In genomic region chr15:101332061-101332467, GRCh38 we compare ENCODE assay signal across 15 cellular contexts. TPM values are rescaled to one million over a fixed set of nuclear protein-coding genes. Genes with fewer than 3 reads are reported as not detected.
DNase-seq lines count a peak whose midpoint lies in the region; ATAC-seq and TF ChIP-seq lines count a peak whose summit lies in the region.
"Had no signal": no experiment of that assay in that cellular context is flagged by ENCODE, and none has a peak within 500 bp of the region (broad histone marks: within the 10 kb centered on the region; RNA-seq: fewer than 3 reads in every experiment).

No MANE protein-coding gene starts in this region.

- peaks cover 0 to 36% (median 12%) of the 10 kb centered on the region in 6 donors for H3K4me1 ChIP-seq in spleen

- peaks cover 0 to 15% (median 0%) of the 10 kb centered on the region in 7 donors for H3K27me3 ChIP-seq in spleen (replicated peaks in 1 of 7)
- H3K27me3 ChIP-seq: MG63 had no signal

- DNase-seq in activated naive CD4-positive, alpha-beta T cell treated with anti-CD3 and anti-CD28 coated beads, Interleukin-2, amount 10 ng/mL, durations not matched to agents 7 days and 5 days = no peak
- DNase-seq in activated naive CD4-positive, alpha-beta T cell treated with anti-CD3 and anti-CD28 coated beads, Interleukin-2, amount 50 U/mL, for 16 hours = no peak
- DNase-seq in HCEC 1CT = peak; percentile 11
- DNase-seq in left colon = no peak
- peak; percentile 73 for DNase-seq in spleen
- DNase-seq in left ventricle myocardium superior = no peak
- DNase-seq: Calu3; DMS53; H9; MG63; NCI-H1092 treated with DMSO at 0.1 percent for 48 hours; NCI-H524 treated with DMSO at 0.1 percent for 48 hours; NK-92 treated with Interleukin-12 subunit alpha and Interleukin-12 subunit beta, amount 100 ng/mL, for 24 hours had no signal

- H3K36me3 Mint-ChIP-seq in activated naive CD4-positive, alpha-beta T cell treated with anti-CD3 and anti-CD28 coated beads, Interleukin-2, amount 10 ng/mL, durations not matched to agents 7 days and 5 days = peaks cover 9% of the 10 kb centered on the region

- H3K4me3 Mint-ChIP-seq in activated naive CD4-positive, alpha-beta T cell treated with anti-CD3 and anti-CD28 coated beads, Interleukin-2, amount 10 ng/mL, durations not matched to agents 7 days and 5 days = no peak overlapping the region
- H3K4me3 Mint-ChIP-seq: H9 had no signal

- peak overlapping the region; percentile 98 for H3K27ac Mint-ChIP-seq in activated naive CD4-positive, alpha-beta T cell treated with anti-CD3 and anti-CD28 coated beads, Interleukin-2, amount 10 ng/mL, durations not matched to agents 7 days and 5 days

- intact Hi-C loops in left colon (cut with DNase I, micrococcal nuclease) = no loop called here
- intact Hi-C loops in spleen (cut with DNase I; ENCODE audit: low total_unique reads) = no loop called here
- intact Hi-C loops in left ventricle myocardium superior (cut with micrococcal nuclease) = no loop called here

- H3K9me3 ChIP-seq in spleen = peaks cover 0 to 37% (median 29%) of the 10 kb centered on the region in 8 donors
- H3K9me3 ChIP-seq: MG63 had no signal

- peak overlapping the region in 1 of 8 donors; percentile 46 for H3K27ac ChIP-seq in spleen
- H3K27ac ChIP-seq: C4-2B had no signal

- TF ChIP-seq POLR2A in spleen (IDR thresholded peaks at IDR 0.05) = no peak

- WGBS in spleen, 5 donors = 80 to 86% (median 82%) methylated on average over 7 of the region's 7 CpGs

- TF ChIP-seq CTCF in spleen (IDR thresholded peaks at IDR 0.05 in 8 of 11, conservative IDR thresholded peaks at IDR 0.05 in 3 of 11) = no peak

- H3K27me3 Mint-ChIP-seq in activated naive CD4-positive, alpha-beta T cell treated with anti-CD3 and anti-CD28 coated beads, Interleukin-2, amount 10 ng/mL, durations not matched to agents 7 days and 5 days = peaks cover 13% of the 10 kb centered on the region

- peaks cover 0 to 31% (median 0%) of the 10 kb centered on the region in 6 donors for H3K36me3 ChIP-seq in spleen

- ATAC-seq in left colon = peak; percentile 63
- ATAC-seq in GM18907 (IDR thresholded peaks at IDR 0.05; ENCODE audit: unreplicated experiment) = no peak
- ATAC-seq in left ventricle myocardium superior = no peak

- CTCF ChIA-PET in activated naive CD4-positive, alpha-beta T cell treated with anti-CD3 and anti-CD28 coated beads, Interleukin-2, amount 10 ng/mL, durations not matched to agents 7 days and 5 days (lab: Charles Lee) = interaction anchor here (3.4 kb wide), 1 partner anchor 11 kb away, joined by 15 read pairs; no protein-coding TSS in a partner anchor

- H3K9me3 Mint-ChIP-seq in activated naive CD4-positive, alpha-beta T cell treated with anti-CD3 and anti-CD28 coated beads, Interleukin-2, amount 10 ng/mL, durations not matched to agents 7 days and 5 days = peaks cover 31% of the 10 kb centered on the region

- H3K4me1 Mint-ChIP-seq in activated naive CD4-positive, alpha-beta T cell treated with anti-CD3 and anti-CD28 coated beads, Interleukin-2, amount 10 ng/mL, durations not matched to agents 7 days and 5 days = peaks cover 17% of the 10 kb centered on the region
- H3K4me1 Mint-ChIP-seq: H9 had no signal

- H3K4me3 ChIP-seq in spleen = no peak overlapping the region
- H3K4me3 ChIP-seq: MG63 had no signal

RNA-seq across cellular contexts. Expression of gene SNRPA1, which starts 37.0 kb away (rescaled TPM):
- total RNA-seq in left colon (10 to 100 TPM; 44.7 to 48.2 TPM), spleen (10 to 100 TPM; 56.2 to 85.4 (median 68.8) TPM), left ventricle myocardium superior (27.5 TPM)
- polyA plus RNA-seq in spleen = 10 to 100 TPM; 74.6 to 75.1 (median 74.7) TPM

RNA-seq across cellular contexts. Expression of gene SELENOS, which starts 54.8 kb away (rescaled TPM):
- 100 to 1,000 TPM; 134 to 142 TPM for total RNA-seq in left colon
- 100 to 1,000 TPM in 1 of 7 donors, 10 to 100 TPM in 6; 47.3 to 109 (median 63.8) TPM for total RNA-seq in spleen
- polyA plus RNA-seq in spleen = 10 to 100 TPM; 25.7 to 41.1 (median 39.7) TPM
- 39.3 TPM for total RNA-seq in left ventricle myocardium superior

Comparison
In these comparisons a context has a peak if more than half of its experiments do, and no peak if none do; other contexts are left out.
1. DNase-seq: peak in HCEC 1CT (single experiment) and spleen (single experiment); none in activated naive CD4-positive, alpha-beta T cell treated with anti-CD3 and anti-CD28 coated beads, Interleukin-2, amount 10 ng/mL, durations not matched to agents 7 days and 5 days (single experiment), activated naive CD4-positive, alpha-beta T cell treated with anti-CD3 and anti-CD28 coated beads, Interleukin-2, amount 50 U/mL, for 16 hours (single experiment), left colon (0 of 2) and left ventricle myocardium superior (single experiment).